8 cellular contexts compared by ENCODE assay signal in genomic region chr4:153497091-153497531, GRCh38. TPM values are rescaled to one million over a fixed set of nuclear protein-coding genes. Genes with fewer than 3 reads are reported as not detected.
A peak's percentile ranks its signal among the peaks of the same experiment; 100 is the strongest.
DNase-seq lines count a peak whose midpoint lies in the region; ATAC-seq and TF ChIP-seq lines count a peak whose summit lies in the region.

No MANE protein-coding gene starts in this region.

- peak overlapping the region; percentile 76 for H3K27ac Mint-ChIP-seq in central memory CD8-positive, alpha-beta T cell (ENCODE audit: low read depth)

- peaks cover 0 to 54% (median 29%) of the 10 kb centered on the region in 12 donors for H3K4me1 ChIP-seq in heart left ventricle

- ATAC-seq in heart left ventricle, result peak in 2 of 4 donors; percentile 7 to 17
- no peak for ATAC-seq in left ventricle myocardium superior
- ATAC-seq in central memory CD8-positive, alpha-beta T cell (replicated peaks; ENCODE audit: extremely low read depth, poor library complexity, severe bottlenecking), result peak; percentile 83

- H3K9me3 ChIP-seq in heart left ventricle, result no peaks in the 10 kb centered on the region
- no peaks in the 10 kb centered on the region for H3K9me3 ChIP-seq in WERI-Rb-1 (ENCODE audit: severe bottlenecking)

- no peaks in the 10 kb centered on the region for H3K36me3 ChIP-seq in heart left ventricle
- H3K36me3 ChIP-seq in WERI-Rb-1, result no peaks in the 10 kb centered on the region

- intact Hi-C loops in heart left ventricle (cut with DNase I) (loop anchor here in 1 of 10 donors (5.0 kb wide), 1 partner anchor 35 kb away; no protein-coding TSS in a partner anchor), left ventricle myocardium superior (cut with micrococcal nuclease) (no loop called here)

- H3K27me3 ChIP-seq in heart left ventricle, result no peaks in the 10 kb centered on the region
- H3K27me3 ChIP-seq in WERI-Rb-1 (ENCODE audit: insufficient read depth, low read depth, severe bottlenecking), result peaks cover 45% of the 10 kb centered on the region

- H3K27me3 Mint-ChIP-seq in central memory CD8-positive, alpha-beta T cell, result no peaks in the 10 kb centered on the region

- WGBS in heart left ventricle, 4 donors, result 47 to 59% (median 57%) methylated on average over 4 of the region's 4 CpGs

- H3K9me3 Mint-ChIP-seq in central memory CD8-positive, alpha-beta T cell, result no peaks in the 10 kb centered on the region

- no peak for DNase-seq in heart left ventricle
- no peak for DNase-seq in left ventricle myocardium superior
- DNase-seq in T follicular helper cell (ENCODE audit: low read depth), result peak; percentile 48
- no peak for DNase-seq in central memory CD8-positive, alpha-beta T cell (ENCODE audit: low spot score in 2 of 2)
- DNase-seq in stimulated activated CD4-positive, alpha-beta T cell treated with anti-CD3 and anti-CD28 coated beads, Interleukin-2, amount 100 ng/mL, for 24 hours, result peak; percentile 48 to 61
- DNase-seq in WERI-Rb-1, result no peak
- no peak for DNase-seq in NCI-H2171 treated with DMSO at 0.1 percent for 48 hours (lab: John Stamatoyannopoulos, UW)
- DNase-seq in epidermal melanocyte (ENCODE audit: insufficient read length, low spot score), result no peak

- peaks cover 73% of the 10 kb centered on the region for H3K4me1 Mint-ChIP-seq in central memory CD8-positive, alpha-beta T cell

- H3K4me3 ChIP-seq in heart left ventricle (no peak overlapping the region), WERI-Rb-1 (ENCODE audit: low read depth, low read length) (no peak overlapping the region)

- no peak for TF ChIP-seq POLR2A in heart left ventricle (IDR thresholded peaks at IDR 0.05)

- H3K36me3 Mint-ChIP-seq in central memory CD8-positive, alpha-beta T cell (ENCODE audit: insufficient read depth), result peaks cover 6% of the 10 kb centered on the region

- TF ChIP-seq CTCF in heart left ventricle (IDR thresholded peaks at IDR 0.05) (no peak), WERI-Rb-1 (IDR thresholded peaks at IDR 0.05; ENCODE audit: low read depth, low read length) (no peak)

- peak overlapping the region; percentile 13 for H3K4me3 Mint-ChIP-seq in central memory CD8-positive, alpha-beta T cell

- H3K27ac ChIP-seq in heart left ventricle (peak overlapping the region in 9 of 12 donors; percentile 31 to 67 (median 47)), WERI-Rb-1 (no peak overlapping the region)

RNA-seq across cellular contexts. Expression of gene TMEM131L, which starts 31.0 kb away (rescaled TPM):
- total RNA-seq in heart left ventricle (10 to 100 TPM; 10.9 to 22.2 (median 19.9) TPM), left ventricle myocardium superior (16.8 TPM)
- 1 to 10 TPM; 3.8 TPM for polyA plus RNA-seq in heart left ventricle

Comparison
In these comparisons a context has a peak if more than half of its experiments do, and no peak if none do; other contexts are left out.
1. DNase-seq: peak in T follicular helper cell (single experiment) and stimulated activated CD4-positive, alpha-beta T cell treated with anti-CD3 and anti-CD28 coated beads, Interleukin-2, amount 100 ng/mL, for 24 hours (2 of 2); none in heart left ventricle (0 of 5), left ventricle myocardium superior (single experiment), central memory CD8-positive, alpha-beta T cell (0 of 2), WERI-Rb-1 (single experiment), NCI-H2171 treated with DMSO at 0.1 percent for 48 hours (single experiment) and epidermal melanocyte (single experiment).